ENCODE assay signal across 8 cellular contexts in genomic region chrX:64975989-64976672, GRCh38. TPM values are rescaled to one million over a fixed set of nuclear protein-coding genes. Genes with fewer than 3 reads are reported as not detected.
A peak's percentile ranks its signal among the peaks of the same experiment; 100 is the strongest.
DNase-seq lines count a peak whose midpoint lies in the region; ATAC-seq, FAIRE-seq and TF ChIP-seq lines count a peak whose summit lies in the region.

A gene with protein sequence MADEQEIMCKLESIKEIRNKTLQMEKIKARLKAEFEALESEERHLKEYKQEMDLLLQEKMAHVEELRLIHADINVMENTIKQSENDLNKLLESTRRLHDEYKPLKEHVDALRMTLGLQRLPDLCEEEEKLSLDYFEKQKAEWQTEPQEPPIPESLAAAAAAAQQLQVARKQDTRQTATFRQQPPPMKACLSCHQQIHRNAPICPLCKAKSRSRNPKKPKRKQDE (minus strand): TSS chrX:64976450. CDS start chrX:64976377, 73 bp downstream.

- peaks cover 25% of the 10 kb centered on the region for H3K4me1 Mint-ChIP-seq in activated CD4-positive, alpha-beta T cell treated with anti-CD3 and anti-CD28 coated beads, Interleukin-2, amount 10 ng/mL, durations not matched to agents 7 days and 5 days
- peaks cover 7% of the 10 kb centered on the region for H3K4me1 Mint-ChIP-seq in dendritic cell treated with granulocyte-macrophage colony-stimulating factor and Interleukin-4, amounts not matched to agents 40 ng/mL and 50 ng/mL, for 4 days (ENCODE audit: low read depth)

- DNase-seq in GM12864 (ENCODE audit: low read depth): peak; percentile 29
- DNase-seq in NCI-H1694 treated with DMSO at 0.1 percent for 48 hours (lab: John Stamatoyannopoulos, UW): peak; percentile 50
- peak; percentile 74 for DNase-seq in activated CD4-positive, alpha-beta T cell treated with anti-CD3 and anti-CD28 coated beads, Interleukin-2, amount 10 ng/mL, durations not matched to agents 7 days and 5 days
- DNase-seq in left lung: peak; percentile 80 to 82
- DNase-seq in stimulated activated CD4-positive, alpha-beta T cell treated with anti-CD3 and anti-CD28 coated beads, Interleukin-2, amount 100 ng/mL, for 24 hours: peak; percentile 64
- DNase-seq in D721Med (ENCODE audit: insufficient read length, low spot score): no peak

- TF ChIP-seq CTCF in GM12864 (IDR thresholded peaks at IDR 0.05; ENCODE audit: low read depth, low read length, missing control alignments): no peak
- no peak for TF ChIP-seq CTCF in left lung (IDR thresholded peaks at IDR 0.05)
- no peak for TF ChIP-seq CTCF in D721Med (IDR thresholded peaks at IDR 0.05; ENCODE audit: insufficient read depth, missing control alignments)

- peak within 1 kb of the TSS; percentile 88 for H3K27ac Mint-ChIP-seq in activated CD4-positive, alpha-beta T cell treated with anti-CD3 and anti-CD28 coated beads, Interleukin-2, amount 10 ng/mL, durations not matched to agents 7 days and 5 days
- peak within 1 kb of the TSS; percentile 58 for H3K27ac Mint-ChIP-seq in dendritic cell treated with granulocyte-macrophage colony-stimulating factor and Interleukin-4, amounts not matched to agents 40 ng/mL and 50 ng/mL, for 4 days

- ATAC-seq in HG02642 (IDR thresholded peaks at IDR 0.05; ENCODE audit: poor library complexity, unreplicated experiment) (peak; percentile 100), left lung (peak; percentile 100)

- intact Hi-C loops in dendritic cell treated with granulocyte-macrophage colony-stimulating factor and Interleukin-4, amounts not matched to agents 40 ng/mL and 50 ng/mL, for 4 days (cut with micrococcal nuclease): no loop called here
- intact Hi-C loops in left lung (cut with DNase I): no loop called here

- H3K4me3 Mint-ChIP-seq in activated CD4-positive, alpha-beta T cell treated with anti-CD3 and anti-CD28 coated beads, Interleukin-2, amount 10 ng/mL, durations not matched to agents 7 days and 5 days: peak within 1 kb of the TSS; percentile 94
- peak within 1 kb of the TSS; percentile 90 for H3K4me3 Mint-ChIP-seq in dendritic cell treated with granulocyte-macrophage colony-stimulating factor and Interleukin-4, amounts not matched to agents 40 ng/mL and 50 ng/mL, for 4 days

- H3K36me3 ChIP-seq in left lung: no peaks in the 10 kb centered on the region

- peaks cover 20% of the 10 kb centered on the region for H3K36me3 Mint-ChIP-seq in activated CD4-positive, alpha-beta T cell treated with anti-CD3 and anti-CD28 coated beads, Interleukin-2, amount 10 ng/mL, durations not matched to agents 7 days and 5 days (ENCODE audit: low read depth)
- no peaks in the 10 kb centered on the region for H3K36me3 Mint-ChIP-seq in dendritic cell treated with granulocyte-macrophage colony-stimulating factor and Interleukin-4, amounts not matched to agents 40 ng/mL and 50 ng/mL, for 4 days (ENCODE audit: low read depth)

- H3K9me3 ChIP-seq in left lung: no peaks in the 10 kb centered on the region

- no peak within 1 kb of the TSS for H3K27ac ChIP-seq in left lung

- no peaks in the 10 kb centered on the region for H3K4me1 ChIP-seq in left lung

- no peak for FAIRE-seq in D721Med (lab: Jason Lieb, UNC)

- no peaks in the 10 kb centered on the region for H3K27me3 ChIP-seq in left lung

- H3K4me3 ChIP-seq in GM12864 (ENCODE audit: low read depth, low read length): peak within 1 kb of the TSS; percentile 73
- H3K4me3 ChIP-seq in left lung: peak within 1 kb of the TSS; percentile 34 to 54

- no peaks in the 10 kb centered on the region for H3K27me3 Mint-ChIP-seq in activated CD4-positive, alpha-beta T cell treated with anti-CD3 and anti-CD28 coated beads, Interleukin-2, amount 10 ng/mL, durations not matched to agents 7 days and 5 days
- no peaks in the 10 kb centered on the region for H3K27me3 Mint-ChIP-seq in dendritic cell treated with granulocyte-macrophage colony-stimulating factor and Interleukin-4, amounts not matched to agents 40 ng/mL and 50 ng/mL, for 4 days

- H3K9me3 Mint-ChIP-seq in activated CD4-positive, alpha-beta T cell treated with anti-CD3 and anti-CD28 coated beads, Interleukin-2, amount 10 ng/mL, durations not matched to agents 7 days and 5 days: peaks cover 13% of the 10 kb centered on the region
- no peaks in the 10 kb centered on the region for H3K9me3 Mint-ChIP-seq in dendritic cell treated with granulocyte-macrophage colony-stimulating factor and Interleukin-4, amounts not matched to agents 40 ng/mL and 50 ng/mL, for 4 days

- CTCF ChIA-PET in activated CD4-positive, alpha-beta T cell treated with anti-CD3 and anti-CD28 coated beads, Interleukin-2, amount 10 ng/mL, durations not matched to agents 7 days and 5 days (lab: Charles Lee): no interaction called here

- POLR2A ChIA-PET in activated CD4-positive, alpha-beta T cell treated with anti-CD3 and anti-CD28 coated beads, Interleukin-2, amount 10 ng/mL, durations not matched to agents 7 days and 5 days (lab: Charles Lee): interaction anchor here (0.6 kb wide), 1 partner anchor 770 kb away, joined by 3 read pairs; no protein-coding TSS in a partner anchor

RNA-seq across cellular contexts. Expression of the gene that starts here (rescaled TPM):
- total RNA-seq in activated CD4-positive, alpha-beta T cell treated with anti-CD3 and anti-CD28 coated beads, Interleukin-2, amount 10 ng/mL, durations not matched to agents 7 days and 5 days: 10 to 100 TPM; 17.9 to 23.4 TPM
- 1 to 10 TPM; 6.0 to 6.7 TPM for total RNA-seq in left lung
